In the genomic region with DNA sequence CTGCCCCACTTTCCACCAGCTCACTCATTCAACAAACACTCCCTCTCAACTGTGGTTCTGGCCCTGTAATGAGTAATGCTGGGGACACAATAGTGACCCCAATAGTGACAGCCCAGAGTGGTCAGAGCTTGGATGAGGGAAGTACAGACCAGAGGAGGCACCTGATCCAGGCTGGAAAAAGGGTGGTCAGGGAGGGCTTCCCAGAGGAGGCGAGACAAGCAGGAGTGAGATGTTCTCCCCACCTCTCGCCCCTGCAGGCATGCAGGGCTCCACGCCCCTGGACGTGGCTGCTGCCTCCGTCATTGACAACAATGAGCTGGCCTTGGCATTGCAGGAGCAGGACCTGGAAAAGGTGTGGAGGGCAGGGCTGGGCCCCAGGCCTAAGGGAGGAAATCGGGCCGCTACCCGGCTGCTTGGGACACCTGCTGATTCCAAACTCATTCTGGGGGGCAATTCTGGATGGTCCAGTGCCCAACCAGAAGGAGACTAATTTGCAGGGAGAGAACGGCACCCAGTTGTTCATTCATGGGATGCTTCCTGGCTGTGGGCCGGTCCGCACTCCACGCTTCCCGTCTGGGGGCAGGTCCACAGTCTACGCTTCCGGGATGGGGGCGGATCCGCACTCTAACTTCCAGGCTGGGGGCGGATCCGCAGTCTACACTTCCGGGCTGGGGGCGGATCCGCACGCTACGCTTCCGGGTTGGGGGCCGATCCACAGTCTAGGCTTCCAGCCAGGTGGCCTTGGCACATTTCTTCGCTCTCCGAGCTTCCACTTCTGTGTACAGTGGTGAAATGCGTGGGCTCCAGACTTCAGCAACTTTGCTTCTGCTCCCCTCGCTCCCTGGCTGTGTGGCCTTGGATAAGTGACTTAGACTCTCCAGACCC, we compare ENCODE assay signal across 2 cellular contexts.
TF ChIP-seq lines count a peak whose summit lies in the region.

No MANE protein-coding gene starts in this region.

TF ChIP-seq in SK-N-SH treated with all-trans-retinoic acid at 6 μM for 48 hours, 23 proteins besides CTCF, POLR2A, EP300 and RAD21 (continued from another document):
- TF ChIP-seq, protein P1, sequence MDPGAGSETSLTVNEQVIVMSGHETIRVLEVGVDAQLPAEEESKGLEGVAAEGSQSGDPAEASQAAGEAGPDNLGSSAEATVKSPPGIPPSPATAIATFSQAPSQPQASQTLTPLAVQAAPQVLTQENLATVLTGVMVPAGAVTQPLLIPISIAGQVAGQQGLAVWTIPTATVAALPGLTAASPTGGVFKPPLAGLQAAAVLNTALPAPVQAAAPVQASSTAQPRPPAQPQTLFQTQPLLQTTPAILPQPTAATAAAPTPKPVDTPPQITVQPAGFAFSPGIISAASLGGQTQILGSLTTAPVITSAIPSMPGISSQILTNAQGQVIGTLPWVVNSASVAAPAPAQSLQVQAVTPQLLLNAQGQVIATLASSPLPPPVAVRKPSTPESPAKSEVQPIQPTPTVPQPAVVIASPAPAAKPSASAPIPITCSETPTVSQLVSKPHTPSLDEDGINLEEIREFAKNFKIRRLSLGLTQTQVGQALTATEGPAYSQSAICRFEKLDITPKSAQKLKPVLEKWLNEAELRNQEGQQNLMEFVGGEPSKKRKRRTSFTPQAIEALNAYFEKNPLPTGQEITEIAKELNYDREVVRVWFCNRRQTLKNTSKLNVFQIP (CRISPR knock-in tag; IDR thresholded peaks at IDR 0.05; ENCODE audit: borderline replicate concordance, low read depth) = no peak
- TF ChIP-seq PPARA (CRISPR knock-in tag; IDR thresholded peaks at IDR 0.05; ENCODE audit: borderline replicate concordance) (no peak), TOX (CRISPR knock-in tag; IDR thresholded peaks at IDR 0.05; ENCODE audit: borderline replicate concordance) (no peak), ESRRG (CRISPR knock-in tag; IDR thresholded peaks at IDR 0.05) (no peak), SNAI2 (CRISPR knock-in tag; IDR thresholded peaks at IDR 0.05) (no peak), TCF4 (CRISPR knock-in tag; IDR thresholded peaks at IDR 0.05; ENCODE audit: borderline replicate concordance) (no peak), ZNF8 (CRISPR knock-in tag; IDR thresholded peaks at IDR 0.05) (no peak), GLIS3 (CRISPR knock-in tag; IDR thresholded peaks at IDR 0.05) (no peak), ARNTL (CRISPR knock-in tag; IDR thresholded peaks at IDR 0.05; ENCODE audit: borderline replicate concordance, low read depth) (no peak), ZNF70 (CRISPR knock-in tag; IDR thresholded peaks at IDR 0.05) (no peak), RARB (CRISPR knock-in tag; IDR thresholded peaks at IDR 0.05) (no peak), BACH2 (CRISPR knock-in tag; IDR thresholded peaks at IDR 0.05; ENCODE audit: borderline replicate concordance) (no peak), ISL1 (CRISPR knock-in tag; IDR thresholded peaks at IDR 0.05) (no peak), ZFP3 (CRISPR knock-in tag; IDR thresholded peaks at IDR 0.05) (no peak)
- TF ChIP-seq, protein P2, sequence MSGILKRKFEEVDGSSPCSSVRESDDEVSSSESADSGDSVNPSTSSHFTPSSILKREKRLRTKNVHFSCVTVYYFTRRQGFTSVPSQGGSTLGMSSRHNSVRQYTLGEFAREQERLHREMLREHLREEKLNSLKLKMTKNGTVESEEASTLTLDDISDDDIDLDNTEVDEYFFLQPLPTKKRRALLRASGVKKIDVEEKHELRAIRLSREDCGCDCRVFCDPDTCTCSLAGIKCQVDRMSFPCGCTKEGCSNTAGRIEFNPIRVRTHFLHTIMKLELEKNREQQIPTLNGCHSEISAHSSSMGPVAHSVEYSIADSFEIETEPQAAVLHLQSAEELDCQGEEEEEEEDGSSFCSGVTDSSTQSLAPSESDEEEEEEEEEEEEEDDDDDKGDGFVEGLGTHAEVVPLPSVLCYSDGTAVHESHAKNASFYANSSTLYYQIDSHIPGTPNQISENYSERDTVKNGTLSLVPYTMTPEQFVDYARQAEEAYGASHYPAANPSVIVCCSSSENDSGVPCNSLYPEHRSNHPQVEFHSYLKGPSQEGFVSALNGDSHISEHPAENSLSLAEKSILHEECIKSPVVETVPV (CRISPR knock-in tag; IDR thresholded peaks at IDR 0.05) = no peak
- TF ChIP-seq, protein P3, sequence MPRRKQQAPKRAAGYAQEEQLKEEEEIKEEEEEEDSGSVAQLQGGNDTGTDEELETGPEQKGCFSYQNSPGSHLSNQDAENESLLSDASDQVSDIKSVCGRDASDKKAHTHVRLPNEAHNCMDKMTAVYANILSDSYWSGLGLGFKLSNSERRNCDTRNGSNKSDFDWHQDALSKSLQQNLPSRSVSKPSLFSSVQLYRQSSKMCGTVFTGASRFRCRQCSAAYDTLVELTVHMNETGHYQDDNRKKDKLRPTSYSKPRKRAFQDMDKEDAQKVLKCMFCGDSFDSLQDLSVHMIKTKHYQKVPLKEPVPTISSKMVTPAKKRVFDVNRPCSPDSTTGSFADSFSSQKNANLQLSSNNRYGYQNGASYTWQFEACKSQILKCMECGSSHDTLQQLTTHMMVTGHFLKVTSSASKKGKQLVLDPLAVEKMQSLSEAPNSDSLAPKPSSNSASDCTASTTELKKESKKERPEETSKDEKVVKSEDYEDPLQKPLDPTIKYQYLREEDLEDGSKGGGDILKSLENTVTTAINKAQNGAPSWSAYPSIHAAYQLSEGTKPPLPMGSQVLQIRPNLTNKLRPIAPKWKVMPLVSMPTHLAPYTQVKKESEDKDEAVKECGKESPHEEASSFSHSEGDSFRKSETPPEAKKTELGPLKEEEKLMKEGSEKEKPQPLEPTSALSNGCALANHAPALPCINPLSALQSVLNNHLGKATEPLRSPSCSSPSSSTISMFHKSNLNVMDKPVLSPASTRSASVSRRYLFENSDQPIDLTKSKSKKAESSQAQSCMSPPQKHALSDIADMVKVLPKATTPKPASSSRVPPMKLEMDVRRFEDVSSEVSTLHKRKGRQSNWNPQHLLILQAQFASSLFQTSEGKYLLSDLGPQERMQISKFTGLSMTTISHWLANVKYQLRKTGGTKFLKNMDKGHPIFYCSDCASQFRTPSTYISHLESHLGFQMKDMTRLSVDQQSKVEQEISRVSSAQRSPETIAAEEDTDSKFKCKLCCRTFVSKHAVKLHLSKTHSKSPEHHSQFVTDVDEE (CRISPR knock-in tag; IDR thresholded peaks at IDR 0.05) = no peak

TF ChIP-seq in PFSK-1, 5 proteins besides CTCF, POLR2A, EP300 and RAD21 (continued from another document):
- TF ChIP-seq POLR2AphosphoS5 (IDR thresholded peaks at IDR 0.05; ENCODE audit: low read depth, low read length) (peak; percentile 78), TAF1 (IDR thresholded peaks at IDR 0.05; ENCODE audit: borderline replicate concordance, insufficient read depth, low read length) (peak; percentile 43; the same call in 1 of the 2 replicates), SIN3A (IDR thresholded peaks at IDR 0.05; ENCODE audit: borderline replicate concordance, insufficient read depth, low read length) (no peak)
